In genomic region chr14:32472512-32473472, GRCh38 we compare ENCODE assay signal across 9 cellular contexts.
DNase-seq lines count a peak whose midpoint lies in the region; ATAC-seq, FAIRE-seq and TF ChIP-seq lines count a peak whose summit lies in the region.
"Had no signal": no experiment of that assay in that cellular context is flagged by ENCODE, and none has a peak within 500 bp of the region (broad histone marks: within the 10 kb centered on the region; RNA-seq: fewer than 3 reads in every experiment).

No MANE protein-coding gene starts in this region.

- H3K27me3 Mint-ChIP-seq in T-cell = peaks cover 0 to 2% of the 10 kb centered on the region in 2 donors

- TF ChIP-seq RAD21 in liver (IDR thresholded peaks at IDR 0.05) = no peak

- intact Hi-C loops in Right ventricle myocardium inferior (cut with DNase I) = loop anchor here (2.0 to 5.0 kb wide), 3 partner anchors 40 to 396 kb away; partner anchors contain the start of gene ARHGAP5
- intact Hi-C loops in cardiac septum (cut with DNase I) = loop anchor here (2.0 to 10.0 kb wide), 4 partner anchors 22 to 968 kb away; no protein-coding TSS in a partner anchor

- peak overlapping the region; percentile 47 to 60 for H3K27ac ChIP-seq in liver (ENCODE audit: low read depth in 1 of 2, low read length in 2 of 2)
- H3K27ac ChIP-seq: HL-60 had no signal

- H3K9me3 ChIP-seq in liver (ENCODE audit: control insufficient read depth in 4 of 4, low read length in 3 of 4) = no peaks in the 10 kb centered on the region

- peak overlapping the region in 1 of 2 donors; percentile 30 for H3K9ac ChIP-seq in liver (ENCODE audit: low read depth in 1 of 2, low read length in 2 of 2)

- H3K36me3 Mint-ChIP-seq in T-cell = no peaks in the 10 kb centered on the region

- H3K4me3 ChIP-seq in bronchial epithelial cell (ENCODE audit: low read depth, low read length) = no peak overlapping the region
- H3K4me3 ChIP-seq in liver (ENCODE audit: low read depth in 1 of 3, low read length in 3 of 3) = no peak overlapping the region

- TF ChIP-seq CTCF in bronchial epithelial cell (IDR thresholded peaks at IDR 0.05; ENCODE audit: insufficient read depth, low read length, severe bottlenecking) (no peak), liver (IDR thresholded peaks at IDR 0.05; ENCODE audit: low read depth, low read length, missing input control) (no peak)

- CTCF ChIA-PET in T-cell (lab: Charles Lee) = no interaction called here

- H3K27me3 ChIP-seq in bronchial epithelial cell (ENCODE audit: control insufficient read depth, insufficient read depth, low read length) (no peaks in the 10 kb centered on the region), liver (ENCODE audit: control insufficient read depth in 4 of 4, insufficient read depth in 4 of 4, low read length in 3 of 4) (no peaks in the 10 kb centered on the region)

- no peak for FAIRE-seq in bronchial epithelial cell (lab: Jason Lieb, UNC)

- no peaks in the 10 kb centered on the region for H3K36me3 ChIP-seq in bronchial epithelial cell (ENCODE audit: control insufficient read depth, insufficient read depth, low read length)
- H3K36me3 ChIP-seq in liver (ENCODE audit: control insufficient read depth in 4 of 4, insufficient read depth in 3 of 4, low read depth in 1 of 4, low read length in 3 of 4) = no peaks in the 10 kb centered on the region

- no peak overlapping the region for H3K4me3 Mint-ChIP-seq in T-cell

- DNase-seq in Right ventricle myocardium inferior (ENCODE audit: missing footprints) = peak; percentile 45
- DNase-seq in cardiac septum (ENCODE audit: low spot score) = no peak
- peak; percentile 79 for DNase-seq in bronchial epithelial cell (ENCODE audit: low read depth)
- no peak for DNase-seq in T-cell

- peak; percentile 82 for ATAC-seq in Right ventricle myocardium inferior
- no peak for ATAC-seq in GM19455 (IDR thresholded peaks at IDR 0.05; ENCODE audit: unreplicated experiment)
- no peak for ATAC-seq in HG02938 (IDR thresholded peaks at IDR 0.05; ENCODE audit: unreplicated experiment)
- ATAC-seq in T-cell (replicated peaks in 1 of 4) = no peak
- no peak for ATAC-seq in HG02798 (IDR thresholded peaks at IDR 0.05; ENCODE audit: poor library complexity, unreplicated experiment)

- POLR2A ChIA-PET in T-cell (lab: Charles Lee) = no interaction called here

- H3K27ac Mint-ChIP-seq in T-cell = no peak overlapping the region

- H3K4me1 Mint-ChIP-seq in T-cell = no peaks in the 10 kb centered on the region

- H3K4me1 ChIP-seq in liver (ENCODE audit: control insufficient read depth in 4 of 4, insufficient read depth in 4 of 4, low read length in 3 of 4) = peaks cover 3 to 18% (median 12%) of the 10 kb centered on the region in 4 donors

- 71% methylated on average over 4 of the region's 4 CpGs for WGBS in liver

- no peaks in the 10 kb centered on the region for H3K9me3 Mint-ChIP-seq in T-cell

TF ChIP-seq in liver, 16 proteins besides CTCF, POLR2A, EP300 and RAD21:
- TF ChIP-seq FOXA2 (IDR thresholded peaks at IDR 0.05) = no peak
- TF ChIP-seq HNF4A (conservative IDR thresholded peaks at IDR 0.05) = no peak
- no peak for TF ChIP-seq ATF3 (IDR thresholded peaks at IDR 0.05)
- TF ChIP-seq REST (IDR thresholded peaks at IDR 0.05) = no peak
- TF ChIP-seq RXRA (IDR thresholded peaks at IDR 0.05) = no peak
- no peak for TF ChIP-seq JUND (IDR thresholded peaks at IDR 0.05)
- no peak for TF ChIP-seq TAF1 (conservative IDR thresholded peaks at IDR 0.05)
- TF ChIP-seq ZBTB33 (IDR thresholded peaks at IDR 0.05) = no peak
- no peak for TF ChIP-seq YY1 (IDR thresholded peaks at IDR 0.05)
- no peak for TF ChIP-seq FOXA1 (IDR thresholded peaks at IDR 0.05)

Comparison
In these comparisons a context has a peak if more than half of its experiments do, and no peak if none do; other contexts are left out.
1. DNase-seq: peak in Right ventricle myocardium inferior (single experiment) and bronchial epithelial cell (single experiment); none in cardiac septum (single experiment) and T-cell (0 of 34).